Comparison of ENCODE assay signal across 19 cellular contexts in the genomic region with DNA sequence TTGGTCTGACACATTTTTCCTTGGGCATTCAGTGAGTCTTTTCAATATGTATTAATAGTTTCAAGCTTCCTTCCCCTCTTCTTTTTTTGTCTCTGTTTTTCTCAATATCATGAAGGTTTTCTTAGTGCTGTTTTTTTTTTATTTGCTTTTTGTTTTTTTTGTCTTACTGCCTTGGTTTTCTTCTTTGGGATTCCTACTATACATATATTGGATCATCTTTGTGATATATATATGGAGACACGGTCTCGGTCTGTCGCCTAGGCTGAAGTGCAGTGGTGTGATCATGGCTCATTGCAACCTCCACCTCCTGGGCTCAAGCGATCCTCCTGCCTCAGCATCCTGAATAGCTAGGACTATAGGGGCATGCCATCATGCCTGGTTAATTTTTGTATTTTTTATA. TPM values are rescaled to one million over a fixed set of nuclear protein-coding genes. Genes with fewer than 3 reads are reported as not detected.
DNase-seq lines count a peak whose midpoint lies in the region; ATAC-seq lines count a peak whose summit lies in the region.
"Had no signal": no experiment of that assay in that cellular context is flagged by ENCODE, and none has a peak within 500 bp of the region (broad histone marks: within the 10 kb centered on the region; RNA-seq: fewer than 3 reads in every experiment).

No MANE protein-coding gene starts in this region.

- H3K4me3 Mint-ChIP-seq in activated naive CD4-positive, alpha-beta T cell treated with anti-CD3 and anti-CD28 coated beads, Interleukin-2, amount 50 U/mL, for 24 hours: no peak overlapping the region
- H3K4me3 Mint-ChIP-seq in activated T-helper 1 cell treated with anti-CD3 and anti-CD28 coated beads, Interleukin-12 subunit alpha, Interleukin-12 subunit beta, Interleukin-2, Interleukin-4 antibody, amounts not matched to agents 30 ng/mL and 10 ng/mL and 1 ng/mL, durations not matched to agents 14 hours and 24 hours and 36 hours: no peak overlapping the region
- H3K4me3 Mint-ChIP-seq: natural killer cell; stimulated activated effector memory CD8-positive, alpha-beta T cell treated with anti-CD3 and anti-CD28 coated beads, Interleukin-12 subunit alpha, Interleukin-12 subunit beta, amount 100 ng/mL, for 72 hours had no signal

- no peak overlapping the region for H3K4me3 ChIP-seq in mesenchymal stem cell (ENCODE audit: insufficient read depth in 1 of 2, low read depth in 1 of 2, low read length in 2 of 2)
- H3K4me3 ChIP-seq: cardiac muscle cell had no signal

- ATAC-seq in GM19395 (IDR thresholded peaks at IDR 0.05; ENCODE audit: unreplicated experiment) (no peak), HG03571 (IDR thresholded peaks at IDR 0.05; ENCODE audit: unreplicated experiment) (no peak), HG02981 (IDR thresholded peaks at IDR 0.05; ENCODE audit: unreplicated experiment) (no peak), GM21528 (IDR thresholded peaks at IDR 0.05; ENCODE audit: low FRiP score, unreplicated experiment) (no peak)
- ATAC-seq: natural killer cell; stimulated activated effector memory CD8-positive, alpha-beta T cell treated with anti-CD3 and anti-CD28 coated beads, Interleukin-12 subunit alpha, Interleukin-12 subunit beta, amount 100 ng/mL, for 72 hours had no signal

- H3K27me3 ChIP-seq in mesenchymal stem cell (ENCODE audit: control insufficient read depth in 1 of 2, insufficient read depth in 1 of 2, low read length in 2 of 2): no peaks in the 10 kb centered on the region
- H3K27me3 ChIP-seq: cardiac muscle cell had no signal

- H3K14ac ChIP-seq in mesenchymal stem cell (ENCODE audit: low read length in 2 of 2): no peak overlapping the region

- H2AFZ ChIP-seq in mesenchymal stem cell (ENCODE audit: low read depth, low read length): no peak overlapping the region

- 98% methylated on average over 4 of the region's 4 CpGs for WGBS in mesenchymal stem cell

- H3K23ac ChIP-seq in mesenchymal stem cell (ENCODE audit: low read length in 2 of 2): no peak overlapping the region

- peak overlapping the region; percentile 35 for H2AK5ac ChIP-seq in mesenchymal stem cell (ENCODE audit: low read length, severe bottlenecking)

- no peak overlapping the region for H2BK120ac ChIP-seq in mesenchymal stem cell (ENCODE audit: low read depth, low read length)

- H3K27me3 Mint-ChIP-seq in activated naive CD4-positive, alpha-beta T cell treated with anti-CD3 and anti-CD28 coated beads, Interleukin-2, amount 50 U/mL, for 24 hours: no peaks in the 10 kb centered on the region
- H3K27me3 Mint-ChIP-seq in activated T-helper 1 cell treated with anti-CD3 and anti-CD28 coated beads, Interleukin-12 subunit alpha, Interleukin-12 subunit beta, Interleukin-2, Interleukin-4 antibody, amounts not matched to agents 30 ng/mL and 10 ng/mL and 1 ng/mL, durations not matched to agents 14 hours and 24 hours and 36 hours (ENCODE audit: insufficient read depth): no peaks in the 10 kb centered on the region

- no peak overlapping the region for H3K18ac ChIP-seq in mesenchymal stem cell (ENCODE audit: low read depth in 1 of 2, low read length in 2 of 2)

- peaks cover 16% of the 10 kb centered on the region for H3K4me1 ChIP-seq in mesenchymal stem cell (ENCODE audit: control insufficient read depth, insufficient read depth, low read depth, low read length)

- H3K4ac ChIP-seq in mesenchymal stem cell (ENCODE audit: low read depth in 1 of 2, low read length in 2 of 2): no peak overlapping the region

- H3K9me3 Mint-ChIP-seq in activated naive CD4-positive, alpha-beta T cell treated with anti-CD3 and anti-CD28 coated beads, Interleukin-2, amount 50 U/mL, for 24 hours: no peaks in the 10 kb centered on the region
- no peaks in the 10 kb centered on the region for H3K9me3 Mint-ChIP-seq in activated T-helper 1 cell treated with anti-CD3 and anti-CD28 coated beads, Interleukin-12 subunit alpha, Interleukin-12 subunit beta, Interleukin-2, Interleukin-4 antibody, amounts not matched to agents 30 ng/mL and 10 ng/mL and 1 ng/mL, durations not matched to agents 14 hours and 24 hours and 36 hours
- H3K9me3 Mint-ChIP-seq: natural killer cell; stimulated activated effector memory CD8-positive, alpha-beta T cell treated with anti-CD3 and anti-CD28 coated beads, Interleukin-12 subunit alpha, Interleukin-12 subunit beta, amount 100 ng/mL, for 72 hours had no signal

- H4K91ac ChIP-seq in mesenchymal stem cell (ENCODE audit: low read length): no peak overlapping the region

- H3K9ac ChIP-seq in mesenchymal stem cell (ENCODE audit: low read length): no peak overlapping the region

- no peak for DNase-seq in activated naive CD4-positive, alpha-beta T cell treated with Interleukin-2 at 50 U/mL for 16 hours
- no peak for DNase-seq in activated T-helper 1 cell treated with anti-CD3 and anti-CD28 coated beads, Interleukin-12 subunit alpha, Interleukin-12 subunit beta, Interleukin-2, Interleukin-4 antibody, amounts not matched to agents 30 ng/mL and 10 ng/mL and 1 ng/mL, durations not matched to agents 14 hours and 24 hours and 36 hours (ENCODE audit: low spot score)
- DNase-seq in mesenchymal stem cell: no peak
- DNase-seq: ACHN; activated CD4-positive, alpha-beta T cell treated with anti-CD3 and anti-CD28 coated beads for 48 hours; COR-L47; head of caudate nucleus; natural killer cell; NCI-H1930; NCI-H446 treated with DMSO at 0.1 percent for 48 hours; NK-92 treated with Interleukin-12 subunit alpha and Interleukin-12 subunit beta, amount 100 ng/mL, for 24 hours; stimulated activated CD4-positive, alpha-beta T cell treated with anti-CD3 and anti-CD28 coated beads, Interleukin-12 subunit alpha, Interleukin-12 subunit beta, amount 100 ng/mL, for 4 hours had no signal

- no peaks in the 10 kb centered on the region for H3K9me3 ChIP-seq in mesenchymal stem cell (ENCODE audit: control insufficient read depth, low read length)

- peak overlapping the region; percentile 86 for H3K27ac Mint-ChIP-seq in activated naive CD4-positive, alpha-beta T cell treated with anti-CD3 and anti-CD28 coated beads, Interleukin-2, amount 50 U/mL, for 24 hours
- peak overlapping the region; percentile 50 for H3K27ac Mint-ChIP-seq in activated T-helper 1 cell treated with anti-CD3 and anti-CD28 coated beads, Interleukin-12 subunit alpha, Interleukin-12 subunit beta, Interleukin-2, Interleukin-4 antibody, amounts not matched to agents 30 ng/mL and 10 ng/mL and 1 ng/mL, durations not matched to agents 14 hours and 24 hours and 36 hours
- H3K27ac Mint-ChIP-seq: stimulated activated effector memory CD8-positive, alpha-beta T cell treated with anti-CD3 and anti-CD28 coated beads, Interleukin-12 subunit alpha, Interleukin-12 subunit beta, amount 100 ng/mL, for 72 hours had no signal

- H2BK12ac ChIP-seq in mesenchymal stem cell (ENCODE audit: low read length in 2 of 2): no peak overlapping the region

- H3K4me1 Mint-ChIP-seq in activated naive CD4-positive, alpha-beta T cell treated with anti-CD3 and anti-CD28 coated beads, Interleukin-2, amount 50 U/mL, for 24 hours: peaks cover 75% of the 10 kb centered on the region
- H3K4me1 Mint-ChIP-seq in activated T-helper 1 cell treated with anti-CD3 and anti-CD28 coated beads, Interleukin-12 subunit alpha, Interleukin-12 subunit beta, Interleukin-2, Interleukin-4 antibody, amounts not matched to agents 30 ng/mL and 10 ng/mL and 1 ng/mL, durations not matched to agents 14 hours and 24 hours and 36 hours (ENCODE audit: low read depth): peaks cover 47% of the 10 kb centered on the region

- no peak overlapping the region for H4K8ac ChIP-seq in mesenchymal stem cell (ENCODE audit: low read length)

- peak overlapping the region; percentile 72 for H3K27ac ChIP-seq in mesenchymal stem cell (ENCODE audit: low read length, poor library complexity, severe bottlenecking)
- H3K27ac ChIP-seq: cardiac muscle cell had no signal

- peaks cover 16% of the 10 kb centered on the region for H3K79me1 ChIP-seq in mesenchymal stem cell (replicated peaks; ENCODE audit: low read length, poor library complexity, severe bottlenecking)

- H3K36me3 ChIP-seq in mesenchymal stem cell (ENCODE audit: control insufficient read depth in 1 of 2, insufficient read depth in 2 of 2, low read depth in 1 of 2, low read length in 2 of 2): no peaks in the 10 kb centered on the region
- H3K36me3 ChIP-seq: cardiac muscle cell had no signal

- intact Hi-C loops in activated T-helper 1 cell treated with anti-CD3 and anti-CD28 coated beads, Interleukin-12 subunit alpha, Interleukin-12 subunit beta, Interleukin-2, Interleukin-4 antibody, amounts not matched to agents 30 ng/mL and 10 ng/mL and 1 ng/mL, durations not matched to agents 14 hours and 24 hours and 36 hours (cut with micrococcal nuclease): no loop called here

- H3K4me2 ChIP-seq in mesenchymal stem cell (ENCODE audit: low read length, poor library complexity, severe bottlenecking): no peak overlapping the region

- H2BK15ac ChIP-seq in mesenchymal stem cell (ENCODE audit: low read depth, poor library complexity, severe bottlenecking): no peak overlapping the region

- no peak overlapping the region for H2BK5ac ChIP-seq in mesenchymal stem cell (ENCODE audit: low read depth, low read length, poor library complexity, severe bottlenecking)

- peaks cover 20% of the 10 kb centered on the region for H3K36me3 Mint-ChIP-seq in activated naive CD4-positive, alpha-beta T cell treated with anti-CD3 and anti-CD28 coated beads, Interleukin-2, amount 50 U/mL, for 24 hours
- peaks cover 13% of the 10 kb centered on the region for H3K36me3 Mint-ChIP-seq in activated T-helper 1 cell treated with anti-CD3 and anti-CD28 coated beads, Interleukin-12 subunit alpha, Interleukin-12 subunit beta, Interleukin-2, Interleukin-4 antibody, amounts not matched to agents 30 ng/mL and 10 ng/mL and 1 ng/mL, durations not matched to agents 14 hours and 24 hours and 36 hours (ENCODE audit: low read depth)
- H3K36me3 Mint-ChIP-seq: natural killer cell had no signal

RNA-seq across cellular contexts. Expression of gene NCOA3, which starts 43.8 kb away (rescaled TPM):
- total RNA-seq in activated T-helper 1 cell treated with anti-CD3 and anti-CD28 coated beads, Interleukin-12 subunit alpha, Interleukin-12 subunit beta, Interleukin-2, Interleukin-4 antibody, amounts not matched to agents 30 ng/mL and 10 ng/mL and 1 ng/mL, durations not matched to agents 14 hours and 24 hours and 36 hours: 132 and 133 TPM in 2 replicates
- polyA plus RNA-seq in mesenchymal stem cell (2013, experiment 1 of 2): 16.9 TPM
- polyA plus RNA-seq in mesenchymal stem cell (2013, experiment 2 of 2): 16.3 TPM
